Comparison of ENCODE assay signal across 1 cellular context in genomic region chr1:8020032-8020431, GRCh38.
TF ChIP-seq lines count a peak whose summit lies in the region.

No MANE protein-coding gene starts in this region.

TF ChIP-seq in WTC11, 78 proteins besides CTCF, POLR2A, EP300 and RAD21 (continued from another document):
- TF ChIP-seq ZNF425 (CRISPR knock-in tag; conservative IDR thresholded peaks at IDR 0.05) (no peak), JAZF1 (CRISPR knock-in tag; IDR thresholded peaks at IDR 0.05) (no peak), NR3C1 (CRISPR knock-in tag; conservative IDR thresholded peaks at IDR 0.05; ENCODE audit: low read depth) (no peak), MAX (CRISPR knock-in tag; IDR thresholded peaks at IDR 0.05) (no peak), NFATC4 (CRISPR knock-in tag; IDR thresholded peaks at IDR 0.05) (no peak), NR2C2 (CRISPR knock-in tag; IDR thresholded peaks at IDR 0.05) (no peak)
